In the genomic region with DNA sequence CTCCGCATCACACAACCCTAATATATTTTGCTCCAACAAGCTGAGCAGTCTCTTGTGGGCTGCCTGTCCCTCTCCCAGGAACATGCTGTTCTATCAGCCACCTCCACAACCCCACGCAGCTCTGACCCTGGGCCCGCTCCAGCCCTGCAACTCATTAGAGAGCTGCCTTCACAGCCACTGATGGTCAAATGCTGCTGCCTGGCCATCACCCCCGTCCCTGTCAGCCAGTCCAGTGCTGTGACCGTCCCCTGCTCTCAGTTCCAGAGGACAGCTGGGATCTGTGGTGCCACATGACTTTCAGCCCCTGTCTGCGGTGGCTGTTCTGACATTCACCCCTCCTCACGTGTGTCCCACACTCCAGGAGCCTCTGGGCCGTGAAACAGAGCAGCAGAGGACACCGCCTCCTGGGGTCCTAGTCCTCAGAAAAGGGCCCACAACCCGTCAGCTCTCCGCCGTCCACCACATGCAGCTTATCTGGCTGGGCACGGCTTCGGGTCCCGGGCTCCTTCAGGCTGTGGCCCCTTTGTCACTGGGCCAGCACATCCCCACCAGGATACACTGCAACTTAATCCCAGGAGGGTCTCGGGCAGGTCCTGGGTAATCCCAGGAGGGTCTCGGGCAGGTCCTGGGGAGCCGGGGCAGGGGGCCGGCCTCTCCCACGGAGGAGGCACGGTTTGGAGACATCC, we compare ENCODE assay signal across 1 cellular context.
TF ChIP-seq lines count a peak whose summit lies in the region.

No MANE protein-coding gene starts in this region.

TF ChIP-seq in endothelial cell of umbilical vein, 7 proteins besides CTCF, POLR2A, EP300 and RAD21:
- no peak for TF ChIP-seq JUN (IDR thresholded peaks at IDR 0.05; ENCODE audit: borderline replicate concordance, insufficient read depth, insufficient read length, low read depth)
- TF ChIP-seq MYC (IDR thresholded peaks at IDR 0.05; ENCODE audit: low read depth, low read length), result no peak
- TF ChIP-seq, protein P1, sequence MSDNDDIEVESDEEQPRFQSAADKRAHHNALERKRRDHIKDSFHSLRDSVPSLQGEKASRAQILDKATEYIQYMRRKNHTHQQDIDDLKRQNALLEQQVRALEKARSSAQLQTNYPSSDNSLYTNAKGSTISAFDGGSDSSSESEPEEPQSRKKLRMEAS (IDR thresholded peaks at IDR 0.05; ENCODE audit: insufficient read depth, insufficient read length), result no peak
- TF ChIP-seq EZH2 (IDR thresholded peaks at IDR 0.05; ENCODE audit: borderline replicate concordance, low read depth, low read length, severe bottlenecking), result no peak
- no peak for TF ChIP-seq GATA2 (IDR thresholded peaks at IDR 0.05; ENCODE audit: insufficient read depth, insufficient read length, low read depth, low read length)
- no peak for TF ChIP-seq FOS (IDR thresholded peaks at IDR 0.05; ENCODE audit: borderline replicate concordance, insufficient read depth, low read length)
